Comparison of ENCODE assay signal across 20 cellular contexts in the genomic region with DNA sequence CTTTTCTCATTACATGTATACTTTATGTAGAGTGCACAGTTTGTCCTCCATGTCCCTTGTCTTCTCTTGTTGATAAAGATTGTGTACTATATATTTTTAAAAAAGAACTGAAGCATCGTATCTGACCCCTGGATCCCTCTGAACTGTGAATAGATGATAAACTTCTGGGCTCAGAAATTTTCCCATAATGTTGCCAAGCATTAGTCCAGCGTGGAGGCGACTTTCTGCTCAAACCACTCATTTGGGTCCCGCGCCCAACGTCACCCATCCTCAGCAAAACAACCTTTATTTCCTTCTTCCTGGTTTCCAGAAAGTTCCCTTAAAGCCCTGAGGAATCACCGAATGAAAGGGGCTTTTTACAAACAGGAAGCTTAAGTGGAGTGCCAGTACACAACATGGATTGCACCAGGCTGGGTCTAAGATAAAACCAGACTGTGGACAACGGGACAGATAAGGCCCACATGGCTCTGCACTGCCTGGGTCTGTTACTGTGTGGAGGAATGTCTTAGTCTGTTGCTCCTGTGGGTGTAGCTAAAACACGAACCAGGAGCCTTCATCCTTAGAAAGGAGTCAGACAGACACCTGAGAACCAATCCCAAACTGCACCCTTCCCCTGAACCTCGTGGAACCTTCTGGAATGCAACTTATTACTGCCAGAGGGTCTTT. TPM values are rescaled to one million over a fixed set of nuclear protein-coding genes. Genes with fewer than 3 reads are reported as not detected.
DNase-seq lines count a peak whose midpoint lies in the region; ATAC-seq and TF ChIP-seq lines count a peak whose summit lies in the region.
"Had no signal": no experiment of that assay in that cellular context is flagged by ENCODE, and none has a peak within 500 bp of the region (broad histone marks: within the 10 kb centered on the region; RNA-seq: fewer than 3 reads in every experiment).

No MANE protein-coding gene starts in this region.

- no peak for ATAC-seq in GM19397 (IDR thresholded peaks at IDR 0.05; ENCODE audit: unreplicated experiment)
- ATAC-seq in activated T-cell treated with anti-CD3 and anti-CD28 coated beads, Interleukin-2, amount 50 U/mL, for 4 hours = no peak

- H3K4me1 Mint-ChIP-seq in activated T-cell treated with anti-CD3 and anti-CD28 coated beads, Interleukin-2, amount 50 U/mL, for 4 hours (ENCODE audit: low read depth) = no peaks in the 10 kb centered on the region
- no peaks in the 10 kb centered on the region for H3K4me1 Mint-ChIP-seq in activated CD4-positive, alpha-beta T cell treated with anti-CD3 and anti-CD28 coated beads, Interleukin-2, amount 10 ng/mL, durations not matched to agents 24 days and 14 days
- H3K4me1 Mint-ChIP-seq: activated CD4-positive, alpha-beta memory T cell treated with anti-CD3 and anti-CD28 coated beads, Interleukin-2, amount 10 ng/mL, durations not matched to agents 7 days and 5 days; neural crest cell had no signal

- peaks cover 4% of the 10 kb centered on the region for H3K36me3 Mint-ChIP-seq in activated T-cell treated with anti-CD3 and anti-CD28 coated beads, Interleukin-2, amount 50 U/mL, for 4 hours (ENCODE audit: insufficient read depth)
- peaks cover 2% of the 10 kb centered on the region for H3K36me3 Mint-ChIP-seq in activated CD4-positive, alpha-beta T cell treated with anti-CD3 and anti-CD28 coated beads, Interleukin-2, amount 10 ng/mL, durations not matched to agents 24 days and 14 days (ENCODE audit: low read depth)

- TF ChIP-seq POLR2A in suprapubic skin (IDR thresholded peaks at IDR 0.05) = no peak

- 65% methylated on average over 10 of the region's 10 CpGs for WGBS in suprapubic skin

- H3K4me3 ChIP-seq in ascending aorta (no peak overlapping the region), left ventricle myocardium inferior (no peak overlapping the region), suprapubic skin (no peak overlapping the region)

- TF ChIP-seq CTCF in ascending aorta (IDR thresholded peaks at IDR 0.05) (no peak), left ventricle myocardium inferior (IDR thresholded peaks at IDR 0.05; ENCODE audit: borderline replicate concordance) (no peak), suprapubic skin (IDR thresholded peaks at IDR 0.05) (no peak)

- DNase-seq in OCI-M1 (lab: John Stamatoyannopoulos, UW) (peak; percentile 37), ascending aorta (ENCODE audit: low spot score in 2 of 2) (no peak), left ventricle myocardium inferior (no peak), suprapubic skin (ENCODE audit: low spot score in 2 of 2) (no peak), SW 1271 (lab: John Stamatoyannopoulos, UW) (no peak)
- no peak for DNase-seq in activated T-cell treated with anti-CD3 and anti-CD28 coated beads, Interleukin-2, amount 50 U/mL, for 4 hours
- no peak for DNase-seq in activated CD4-positive, alpha-beta T cell treated with anti-CD3 and anti-CD28 coated beads, Interleukin-2, amount 10 ng/mL, durations not matched to agents 24 days and 14 days
- DNase-seq: activated CD4-positive, alpha-beta memory T cell treated with anti-CD3 and anti-CD28 coated beads, Interleukin-2, amount 10 ng/mL, durations not matched to agents 7 days and 5 days; activated naive CD4-positive, alpha-beta T cell treated with Interleukin-2 at 50 U/mL for 16 hours; activated T-cell treated with anti-CD3 and anti-CD28 coated beads, Interleukin-2, amount 50 U/mL, for 1 hour; cerebellar nuclear complex; DMS79 treated with DMSO at 0.1 percent for 48 hours; Karpas-422; NCI-H1048; NCI-H2081 treated with DMSO at 0.1 percent for 48 hours; SHP77 treated with DMSO at 0.1 percent for 48 hours; stimulated activated CD4-positive, alpha-beta T cell treated with anti-CD3 and anti-CD28 coated beads, Interleukin-12 subunit alpha, Interleukin-12 subunit beta, amount 100 ng/mL, for 4 hours had no signal

- TF ChIP-seq EP300 in suprapubic skin (IDR thresholded peaks at IDR 0.05) = no peak

- H3K4me3 Mint-ChIP-seq in activated T-cell treated with anti-CD3 and anti-CD28 coated beads, Interleukin-2, amount 50 U/mL, for 4 hours = no peak overlapping the region
- H3K4me3 Mint-ChIP-seq in activated CD4-positive, alpha-beta T cell treated with anti-CD3 and anti-CD28 coated beads, Interleukin-2, amount 10 ng/mL, durations not matched to agents 24 days and 14 days = no peak overlapping the region
- H3K4me3 Mint-ChIP-seq: activated CD4-positive, alpha-beta memory T cell treated with anti-CD3 and anti-CD28 coated beads, Interleukin-2, amount 10 ng/mL, durations not matched to agents 7 days and 5 days; neural crest cell; T-helper 1 cell treated with Interleukin-12 subunit alpha and Interleukin-12 subunit beta and Interleukin-4 antibody, amounts not matched to agents 30 μg/mL and 1 μg/mL, for 36 hours had no signal

- intact Hi-C loops in ascending aorta (cut with DNase I) (no loop called here), left ventricle myocardium inferior (cut with micrococcal nuclease) (no loop called here)
- intact Hi-C loops in activated CD4-positive, alpha-beta T cell treated with anti-CD3 and anti-CD28 coated beads, Interleukin-2, amount 10 ng/mL, durations not matched to agents 24 days and 14 days (cut with micrococcal nuclease) = no loop called here

- H3K27me3 ChIP-seq in ascending aorta (no peaks in the 10 kb centered on the region), left ventricle myocardium inferior (ENCODE audit: low read depth) (no peaks in the 10 kb centered on the region), suprapubic skin (no peaks in the 10 kb centered on the region)

- no peaks in the 10 kb centered on the region for H3K27me3 Mint-ChIP-seq in activated T-cell treated with anti-CD3 and anti-CD28 coated beads, Interleukin-2, amount 50 U/mL, for 4 hours (ENCODE audit: low read depth)
- no peaks in the 10 kb centered on the region for H3K27me3 Mint-ChIP-seq in activated CD4-positive, alpha-beta T cell treated with anti-CD3 and anti-CD28 coated beads, Interleukin-2, amount 10 ng/mL, durations not matched to agents 24 days and 14 days
- H3K27me3 Mint-ChIP-seq: activated CD4-positive, alpha-beta memory T cell treated with anti-CD3 and anti-CD28 coated beads, Interleukin-2, amount 10 ng/mL, durations not matched to agents 7 days and 5 days had no signal

- H3K36me3 ChIP-seq in ascending aorta = peaks cover 0 to 4% of the 10 kb centered on the region in 2 donors
- H3K36me3 ChIP-seq in left ventricle myocardium inferior = peaks cover 4% of the 10 kb centered on the region
- peaks cover 4% of the 10 kb centered on the region for H3K36me3 ChIP-seq in suprapubic skin

- H3K9me3 ChIP-seq in ascending aorta (no peaks in the 10 kb centered on the region), left ventricle myocardium inferior (replicated peaks) (no peaks in the 10 kb centered on the region), suprapubic skin (no peaks in the 10 kb centered on the region)

- H3K4me1 ChIP-seq in ascending aorta = peaks cover 7 to 27% of the 10 kb centered on the region in 2 donors
- H3K4me1 ChIP-seq in left ventricle myocardium inferior = peaks cover 60% of the 10 kb centered on the region
- H3K4me1 ChIP-seq in suprapubic skin = peaks cover 19% of the 10 kb centered on the region

- no peaks in the 10 kb centered on the region for H3K9me3 Mint-ChIP-seq in activated T-cell treated with anti-CD3 and anti-CD28 coated beads, Interleukin-2, amount 50 U/mL, for 4 hours
- no peaks in the 10 kb centered on the region for H3K9me3 Mint-ChIP-seq in activated CD4-positive, alpha-beta T cell treated with anti-CD3 and anti-CD28 coated beads, Interleukin-2, amount 10 ng/mL, durations not matched to agents 24 days and 14 days
- H3K9me3 Mint-ChIP-seq: activated CD4-positive, alpha-beta memory T cell treated with anti-CD3 and anti-CD28 coated beads, Interleukin-2, amount 10 ng/mL, durations not matched to agents 7 days and 5 days; T-helper 1 cell treated with Interleukin-12 subunit alpha and Interleukin-12 subunit beta and Interleukin-4 antibody, amounts not matched to agents 30 μg/mL and 1 μg/mL, for 36 hours had no signal

- H3K27ac ChIP-seq in ascending aorta = peak overlapping the region; percentile 23 to 31
- H3K27ac ChIP-seq in left ventricle myocardium inferior (replicated peaks) = peak overlapping the region; percentile 55
- peak overlapping the region; percentile 31 for H3K27ac ChIP-seq in suprapubic skin

- no peak overlapping the region for H3K27ac Mint-ChIP-seq in activated CD4-positive, alpha-beta T cell treated with anti-CD3 and anti-CD28 coated beads, Interleukin-2, amount 10 ng/mL, durations not matched to agents 24 days and 14 days
- H3K27ac Mint-ChIP-seq: activated CD4-positive, alpha-beta memory T cell treated with anti-CD3 and anti-CD28 coated beads, Interleukin-2, amount 10 ng/mL, durations not matched to agents 7 days and 5 days; T-helper 1 cell treated with Interleukin-12 subunit alpha and Interleukin-12 subunit beta and Interleukin-4 antibody, amounts not matched to agents 30 μg/mL and 1 μg/mL, for 36 hours had no signal

RNA-seq across cellular contexts. Expression of a gene that starts 15.6 kb away (rescaled TPM):
- 147 TPM for total RNA-seq in ascending aorta
- 13.9 TPM for total RNA-seq in left ventricle myocardium inferior
- 10 to 100 TPM; 57.1 to 98.6 (median 63.2) TPM for total RNA-seq in suprapubic skin
- total RNA-seq in activated T-cell treated with anti-CD3 and anti-CD28 coated beads, Interleukin-2, amount 50 U/mL, for 4 hours = 10 to 100 TPM; 12.8 to 15.3 (median 14.7) TPM
- total RNA-seq in activated CD4-positive, alpha-beta T cell treated with anti-CD3 and anti-CD28 coated beads, Interleukin-2, amount 10 ng/mL, durations not matched to agents 24 days and 14 days = 6.0 and 8.2 TPM in 2 replicates
- total RNA-seq: neural crest cell had no signal

RNA-seq across cellular contexts. Expression of a gene that starts 35.3 kb away (rescaled TPM):
- total RNA-seq in ascending aorta (35.4 TPM), left ventricle myocardium inferior (13.8 TPM), suprapubic skin (10 to 100 TPM; 23.7 to 49.4 (median 33.0) TPM)
- total RNA-seq in activated T-cell treated with anti-CD3 and anti-CD28 coated beads, Interleukin-2, amount 50 U/mL, for 4 hours = 10 to 100 TPM; 46.2 to 54.5 (median 53.7) TPM
- 39.2 and 41.7 TPM in 2 replicates for total RNA-seq in activated CD4-positive, alpha-beta T cell treated with anti-CD3 and anti-CD28 coated beads, Interleukin-2, amount 10 ng/mL, durations not matched to agents 24 days and 14 days
